Comparison of ENCODE assay signal across 25 cellular contexts in the genomic region with DNA sequence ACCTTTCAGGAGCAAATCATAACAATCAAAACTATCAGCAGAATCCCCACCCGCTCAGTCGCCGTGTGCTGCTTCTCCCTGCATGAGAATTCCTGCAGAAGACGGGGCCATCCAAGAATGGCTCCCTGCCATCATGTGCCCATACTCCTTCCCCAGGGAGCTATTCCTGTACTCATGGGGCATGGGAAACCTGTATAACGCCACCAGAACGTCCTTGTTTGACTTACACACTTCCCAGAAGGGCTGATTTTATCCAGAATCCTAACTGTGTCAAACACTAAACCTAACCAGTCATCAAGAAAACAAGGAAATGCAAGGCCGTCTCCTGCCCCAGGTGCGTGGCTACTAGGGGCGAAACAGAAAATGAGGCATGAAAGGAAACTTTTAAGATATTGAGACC.
"Had no signal": no experiment of that assay in that cellular context is flagged by ENCODE, and none has a peak within 500 bp of the region (broad histone marks: within the 10 kb centered on the region; RNA-seq: fewer than 3 reads in every experiment).

No MANE protein-coding gene starts in this region.

- H3K9me3 Mint-ChIP-seq: activated CD4-positive, alpha-beta T cell treated with anti-CD3 and anti-CD28 coated beads, Interleukin-2, amount 10 ng/mL, durations not matched to agents 24 days and 14 days; activated naive CD4-positive, alpha-beta T cell treated with anti-CD3 and anti-CD28 coated beads, Interleukin-2, amount 50 U/mL, for 24 hours; activated T-cell treated with anti-CD3 and anti-CD28 coated beads, Interleukin-2, amount 50 U/mL, for 24 hours; activated T-helper 1 cell treated with anti-CD3 and anti-CD28 coated beads, Interleukin-12 subunit alpha, Interleukin-12 subunit beta, Interleukin-2, Interleukin-4 antibody, amounts not matched to agents 30 ng/mL and 10 ng/mL and 1 ng/mL, durations not matched to agents 14 hours and 24 hours and 36 hours; T-helper 1 cell treated with Interleukin-12 subunit alpha and Interleukin-12 subunit beta and Interleukin-4 antibody, amounts not matched to agents 30 μg/mL and 1 μg/mL, for 36 hours had no signal

- ATAC-seq: activated CD8-positive, alpha-beta memory T cell treated with anti-CD3 and anti-CD28 coated beads, Interleukin-2, amount 10 ng/mL, durations not matched to agents 7 days and 5 days; body of pancreas had no signal

- H3K36me3 ChIP-seq: Peyer's patch had no signal

- H3K27ac ChIP-seq: body of pancreas, KMS-11, Peyer's patch, RWPE1 had no signal

- H3K4me1 ChIP-seq: body of pancreas had no signal

- H3K4me1 Mint-ChIP-seq: activated B cell treated with CpG ODN at 0.5 μM for 24 hours; activated naive CD4-positive, alpha-beta T cell treated with anti-CD3 and anti-CD28 coated beads, Interleukin-2, amount 50 U/mL, for 24 hours had no signal

- H3K4me3 ChIP-seq: body of pancreas, Peyer's patch had no signal

- H3K9ac ChIP-seq: KMS-11 had no signal

- H3K4me2 ChIP-seq: KMS-11 had no signal

- H3K9me3 ChIP-seq: body of pancreas, Peyer's patch had no signal

- H3K27ac Mint-ChIP-seq: activated B cell treated with CpG ODN at 0.5 μM for 24 hours; activated CD4-positive, alpha-beta T cell treated with anti-CD3 and anti-CD28 coated beads, Interleukin-2, amount 10 ng/mL, durations not matched to agents 24 days and 14 days; activated CD8-positive, alpha-beta memory T cell treated with anti-CD3 and anti-CD28 coated beads, Interleukin-2, amount 10 ng/mL, durations not matched to agents 7 days and 5 days; activated naive CD4-positive, alpha-beta T cell treated with anti-CD3 and anti-CD28 coated beads, Interleukin-2, amount 50 U/mL, for 24 hours; activated T-cell treated with anti-CD3 and anti-CD28 coated beads, Interleukin-2, amount 50 U/mL, for 24 hours; activated T-helper 1 cell treated with anti-CD3 and anti-CD28 coated beads, Interleukin-12 subunit alpha, Interleukin-12 subunit beta, Interleukin-2, Interleukin-4 antibody, amounts not matched to agents 30 ng/mL and 10 ng/mL and 1 ng/mL, durations not matched to agents 14 hours and 24 hours and 36 hours; T-helper 1 cell treated with Interleukin-12 subunit alpha and Interleukin-12 subunit beta and Interleukin-4 antibody, amounts not matched to agents 30 μg/mL and 1 μg/mL, for 36 hours had no signal

- H3K36me3 Mint-ChIP-seq: activated CD8-positive, alpha-beta memory T cell treated with anti-CD3 and anti-CD28 coated beads, Interleukin-2, amount 10 ng/mL, durations not matched to agents 7 days and 5 days; activated naive CD4-positive, alpha-beta T cell treated with anti-CD3 and anti-CD28 coated beads, Interleukin-2, amount 50 U/mL, for 24 hours had no signal

- DNase-seq: activated B cell treated with CpG ODN at 0.5 μM for 24 hours; activated CD4-positive, alpha-beta T cell treated with anti-CD3 and anti-CD28 coated beads for 1 hour; activated CD4-positive, alpha-beta T cell treated with anti-CD3 and anti-CD28 coated beads, Interleukin-2, amount 10 ng/mL, durations not matched to agents 24 days and 14 days; activated CD4-positive, alpha-beta T cell treated with anti-CD3 and anti-CD28 coated beads, Interleukin-2, amount 50 U/mL, for 48 hours; activated CD8-positive, alpha-beta memory T cell treated with anti-CD3 and anti-CD28 coated beads, Interleukin-2, amount 10 ng/mL, durations not matched to agents 7 days and 5 days; activated effector memory CD4-positive, alpha-beta T cell treated with Interleukin-2 at 50 U/mL for 16 hours; activated naive CD4-positive, alpha-beta T cell; activated T-cell treated with anti-CD3 and anti-CD28 coated beads, Interleukin-2, amount 50 U/mL, for 24 hours; body of pancreas; NCI-H1092; NCI-H1417 treated with DMSO at 0.1 percent for 48 hours; NCI-H1694; NCI-H2029; NCI-H345; NCI-H510A treated with DMSO at 0.1 percent for 48 hours; NCI-H69; Peyer's patch; SHP77 treated with DMSO at 0.1 percent for 48 hours had no signal

- H3K27me3 Mint-ChIP-seq: activated B cell treated with CpG ODN at 0.5 μM for 24 hours had no signal

- H3K27me3 ChIP-seq: body of pancreas, Peyer's patch had no signal

- H3K4me3 Mint-ChIP-seq: activated B cell treated with CpG ODN at 0.5 μM for 24 hours; activated CD4-positive, alpha-beta T cell treated with anti-CD3 and anti-CD28 coated beads, Interleukin-2, amount 10 ng/mL, durations not matched to agents 24 days and 14 days; activated CD8-positive, alpha-beta memory T cell treated with anti-CD3 and anti-CD28 coated beads, Interleukin-2, amount 10 ng/mL, durations not matched to agents 7 days and 5 days; activated naive CD4-positive, alpha-beta T cell treated with anti-CD3 and anti-CD28 coated beads, Interleukin-2, amount 50 U/mL, for 24 hours; activated T-cell treated with anti-CD3 and anti-CD28 coated beads, Interleukin-2, amount 50 U/mL, for 24 hours; activated T-helper 1 cell treated with anti-CD3 and anti-CD28 coated beads, Interleukin-12 subunit alpha, Interleukin-12 subunit beta, Interleukin-2, Interleukin-4 antibody, amounts not matched to agents 30 ng/mL and 10 ng/mL and 1 ng/mL, durations not matched to agents 14 hours and 24 hours and 36 hours; T-helper 1 cell treated with Interleukin-12 subunit alpha and Interleukin-12 subunit beta and Interleukin-4 antibody, amounts not matched to agents 30 μg/mL and 1 μg/mL, for 36 hours had no signal

- FAIRE-seq: bronchial epithelial cell, TTC549 had no signal
